1 cellular context compared by ENCODE assay signal in genomic region chr20:3172933-3173581, GRCh38.
A peak's percentile ranks its signal among the peaks of the same experiment; 100 is the strongest.
TF ChIP-seq lines count a peak whose summit lies in the region.

LZTS3 (minus strand) TSS chr20:3173549; CDS start chr20:3167163, 6,386 bp downstream.

TF ChIP-seq in HepG2, 621 proteins besides CTCF, POLR2A, EP300 and RAD21 (continued from another document and continues in another):
- TF ChIP-seq PRPF4 (IDR thresholded peaks at IDR 0.05; ENCODE audit: low read depth, low read length, poor library complexity, severe bottlenecking) (no peak), NCOA2 (CRISPR knock-in tag; IDR thresholded peaks at IDR 0.05) (no peak), ELF1 (CRISPR knock-in tag; IDR thresholded peaks at IDR 0.05) (no peak), NFIB (CRISPR knock-in tag; IDR thresholded peaks at IDR 0.05; ENCODE audit: borderline replicate concordance) (no peak), ZMYM2 (CRISPR knock-in tag; IDR thresholded peaks at IDR 0.05) (no peak), HNRNPLL (IDR thresholded peaks at IDR 0.05; ENCODE audit: low read depth, low read length, poor library complexity, severe bottlenecking) (no peak), KLF15 (CRISPR knock-in tag; IDR thresholded peaks at IDR 0.05; ENCODE audit: borderline replicate concordance) (no peak), ZNF333 (CRISPR knock-in tag; IDR thresholded peaks at IDR 0.05; ENCODE audit: borderline replicate concordance) (no peak), GPN1 (CRISPR knock-in tag; IDR thresholded peaks at IDR 0.05; ENCODE audit: borderline replicate concordance) (no peak), SMARCC2 (IDR thresholded peaks at IDR 0.05) (no peak), SP5 (CRISPR knock-in tag; IDR thresholded peaks at IDR 0.05; ENCODE audit: borderline replicate concordance, low read depth) (peak; percentile 67; the same call in 1 of the 2 replicates), SNAPC5 (CRISPR knock-in tag; IDR thresholded peaks at IDR 0.05; ENCODE audit: borderline replicate concordance) (no peak), HHEX (CRISPR knock-in tag; IDR thresholded peaks at IDR 0.05) (no peak), ZSCAN30 (CRISPR knock-in tag; IDR thresholded peaks at IDR 0.05) (0 out of 2 replicates have a peak, but pooled peaks have one; percentile 56), ZSCAN31 (CRISPR knock-in tag; IDR thresholded peaks at IDR 0.05; ENCODE audit: low read depth) (no peak; the same call in 1 of the 2 replicates), ZNF629 (CRISPR knock-in tag; conservative IDR thresholded peaks at IDR 0.05) (no peak), SMAD1 (CRISPR knock-in tag; IDR thresholded peaks at IDR 0.05; ENCODE audit: borderline replicate concordance, low read depth) (no peak), ZNF264 (CRISPR knock-in tag; IDR thresholded peaks at IDR 0.05) (no peak), ZNF577 (CRISPR knock-in tag; IDR thresholded peaks at IDR 0.05; ENCODE audit: borderline replicate concordance, low read depth) (0 out of 2 replicates have a peak, but pooled peaks have one; percentile 7), NRL (CRISPR knock-in tag; IDR thresholded peaks at IDR 0.05; ENCODE audit: borderline replicate concordance) (no peak; the same call in 1 of the 2 replicates), ZNF713 (CRISPR knock-in tag; IDR thresholded peaks at IDR 0.05) (0 out of 2 replicates have a peak, but pooled peaks have one; percentile 71), ESRRA (CRISPR knock-in tag; IDR thresholded peaks at IDR 0.05; ENCODE audit: low read depth) (0 out of 2 replicates have a peak, but pooled peaks have one; percentile 9), ZNF616 (CRISPR knock-in tag; IDR thresholded peaks at IDR 0.05; ENCODE audit: low read depth) (peak; percentile 73), ZBTB3 (CRISPR knock-in tag; IDR thresholded peaks at IDR 0.05; ENCODE audit: borderline replicate concordance, low read depth) (no peak), ADNP (CRISPR knock-in tag; IDR thresholded peaks at IDR 0.05) (no peak), USF2 (IDR thresholded peaks at IDR 0.05; ENCODE audit: low read depth, low read length) (no peak), USF2 (CRISPR knock-in tag; IDR thresholded peaks at IDR 0.05; ENCODE audit: borderline replicate concordance) (no peak), SAP130 (CRISPR knock-in tag; IDR thresholded peaks at IDR 0.05; ENCODE audit: low read depth) (peak; percentile 80), ZNF234 (CRISPR knock-in tag; conservative IDR thresholded peaks at IDR 0.05) (no peak), CREB1 (IDR thresholded peaks at IDR 0.05) (peak; percentile 57; the same call in 1 of the 2 replicates), CREB1 (CRISPR knock-in tag; IDR thresholded peaks at IDR 0.05) (no peak), DNMT1 (CRISPR knock-in tag; IDR thresholded peaks at IDR 0.05) (no peak; the same call in 1 of the 2 replicates), ZNF543 (CRISPR knock-in tag; IDR thresholded peaks at IDR 0.05) (no peak; the same call in 1 of the 2 replicates), ZSCAN9 (CRISPR knock-in tag; IDR thresholded peaks at IDR 0.05; ENCODE audit: borderline replicate concordance) (no peak; the same call in 1 of the 2 replicates), KLF12 (CRISPR knock-in tag; IDR thresholded peaks at IDR 0.05; ENCODE audit: borderline replicate concordance) (no peak), CEBPB (IDR thresholded peaks at IDR 0.05; ENCODE audit: borderline replicate concordance, low read depth, low read length) (no peak), PRMT3 (CRISPR knock-in tag; IDR thresholded peaks at IDR 0.05; ENCODE audit: borderline replicate concordance, low read depth) (no peak), ZNF282 (IDR thresholded peaks at IDR 0.05; ENCODE audit: partially characterized antibody) (no peak), THYN1 (CRISPR knock-in tag; IDR thresholded peaks at IDR 0.05; ENCODE audit: borderline replicate concordance, low read depth) (no peak), ZNF318 (CRISPR knock-in tag; IDR thresholded peaks at IDR 0.05) (no peak), REPIN1 (CRISPR knock-in tag; IDR thresholded peaks at IDR 0.05; ENCODE audit: borderline replicate concordance, low read depth) (no peak; the same call in 1 of the 2 replicates), ZNF354B (CRISPR knock-in tag; IDR thresholded peaks at IDR 0.05) (peak; percentile 88; the same call in 1 of the 2 replicates), PCBP2 (optimal IDR thresholded peaks at IDR 0.05; ENCODE audit: low read depth, low read length, poor library complexity, severe bottlenecking) (no peak), ZNF230 (CRISPR knock-in tag; IDR thresholded peaks at IDR 0.05) (no peak), ZNF660 (CRISPR knock-in tag; IDR thresholded peaks at IDR 0.05; ENCODE audit: borderline replicate concordance, low read depth) (no peak), ZNF607 (CRISPR knock-in tag; IDR thresholded peaks at IDR 0.05; ENCODE audit: borderline replicate concordance) (no peak), PAX8 (CRISPR knock-in tag; IDR thresholded peaks at IDR 0.05; ENCODE audit: borderline replicate concordance) (no peak), CERS6 (CRISPR knock-in tag; IDR thresholded peaks at IDR 0.05) (no peak), PHF21A (CRISPR knock-in tag; IDR thresholded peaks at IDR 0.05) (no peak; the same call in 1 of the 2 replicates), CHD2 (IDR thresholded peaks at IDR 0.05; ENCODE audit: low read depth, low read length) (peak; percentile 49), AGO2 (optimal IDR thresholded peaks at IDR 0.05; ENCODE audit: low read depth, low read length) (no peak), ZNF792 (CRISPR knock-in tag; IDR thresholded peaks at IDR 0.05) (no peak), POGZ (CRISPR knock-in tag; IDR thresholded peaks at IDR 0.05) (no peak; the same call in 1 of the 2 replicates), ZNF350 (CRISPR knock-in tag; IDR thresholded peaks at IDR 0.05; ENCODE audit: borderline replicate concordance, low read depth) (no peak), GZF1 (CRISPR knock-in tag; IDR thresholded peaks at IDR 0.05) (0 out of 2 replicates have a peak, but pooled peaks have one; percentile 12)
- TF ChIP-seq, protein P1, sequence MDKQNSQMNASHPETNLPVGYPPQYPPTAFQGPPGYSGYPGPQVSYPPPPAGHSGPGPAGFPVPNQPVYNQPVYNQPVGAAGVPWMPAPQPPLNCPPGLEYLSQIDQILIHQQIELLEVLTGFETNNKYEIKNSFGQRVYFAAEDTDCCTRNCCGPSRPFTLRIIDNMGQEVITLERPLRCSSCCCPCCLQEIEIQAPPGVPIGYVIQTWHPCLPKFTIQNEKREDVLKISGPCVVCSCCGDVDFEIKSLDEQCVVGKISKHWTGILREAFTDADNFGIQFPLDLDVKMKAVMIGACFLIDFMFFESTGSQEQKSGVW (CRISPR knock-in tag; IDR thresholded peaks at IDR 0.05; ENCODE audit: borderline replicate concordance): no peak
- TF ChIP-seq, protein P2, sequence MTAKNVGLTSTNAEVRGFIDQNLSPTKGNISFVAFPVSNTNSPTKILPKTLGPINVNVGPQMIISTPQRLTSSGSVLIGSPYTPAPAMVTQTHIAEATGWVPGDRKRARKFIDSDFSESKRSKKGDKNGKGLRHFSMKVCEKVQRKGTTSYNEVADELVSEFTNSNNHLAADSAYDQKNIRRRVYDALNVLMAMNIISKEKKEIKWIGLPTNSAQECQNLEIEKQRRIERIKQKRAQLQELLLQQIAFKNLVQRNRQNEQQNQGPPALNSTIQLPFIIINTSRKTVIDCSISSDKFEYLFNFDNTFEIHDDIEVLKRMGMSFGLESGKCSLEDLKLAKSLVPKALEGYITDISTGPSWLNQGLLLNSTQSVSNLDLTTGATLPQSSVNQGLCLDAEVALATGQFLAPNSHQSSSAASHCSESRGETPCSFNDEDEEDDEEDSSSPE (CRISPR knock-in tag; IDR thresholded peaks at IDR 0.05): no peak
- TF ChIP-seq, protein P3, sequence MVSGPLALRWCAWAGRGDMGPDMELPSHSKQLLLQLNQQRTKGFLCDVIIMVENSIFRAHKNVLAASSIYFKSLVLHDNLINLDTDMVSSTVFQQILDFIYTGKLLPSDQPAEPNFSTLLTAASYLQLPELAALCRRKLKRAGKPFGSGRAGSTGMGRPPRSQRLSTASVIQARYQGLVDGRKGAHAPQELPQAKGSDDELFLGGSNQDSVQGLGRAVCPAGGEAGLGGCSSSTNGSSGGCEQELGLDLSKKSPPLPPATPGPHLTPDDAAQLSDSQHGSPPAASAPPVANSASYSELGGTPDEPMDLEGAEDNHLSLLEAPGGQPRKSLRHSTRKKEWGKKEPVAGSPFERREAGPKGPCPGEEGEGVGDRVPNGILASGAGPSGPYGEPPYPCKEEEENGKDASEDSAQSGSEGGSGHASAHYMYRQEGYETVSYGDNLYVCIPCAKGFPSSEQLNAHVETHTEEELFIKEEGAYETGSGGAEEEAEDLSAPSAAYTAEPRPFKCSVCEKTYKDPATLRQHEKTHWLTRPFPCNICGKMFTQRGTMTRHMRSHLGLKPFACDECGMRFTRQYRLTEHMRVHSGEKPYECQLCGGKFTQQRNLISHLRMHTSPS (CRISPR knock-in tag; IDR thresholded peaks at IDR 0.05; ENCODE audit: low read depth): peak; percentile 22; the same call in 1 of the 2 replicates
